9 cellular contexts compared by ENCODE assay signal in genomic region chr14:32259368-32260013, GRCh38. TPM values are rescaled to one million over a fixed set of nuclear protein-coding genes. Genes with fewer than 3 reads are reported as not detected.
DNase-seq lines count a peak whose midpoint lies in the region; ATAC-seq and TF ChIP-seq lines count a peak whose summit lies in the region.
"Had no signal": no experiment of that assay in that cellular context is flagged by ENCODE, and none has a peak within 500 bp of the region (broad histone marks: within the 10 kb centered on the region; RNA-seq: fewer than 3 reads in every experiment).

No MANE protein-coding gene starts in this region.

- intact Hi-C loops in left lung (cut with DNase I), result no loop called here

- CTCF ChIA-PET in GM10248 (lab: Yijun Ruan, JAX), result interaction anchor here (0.9 to 2.1 kb wide), 15 partner anchors 9 to 905 kb away, joined by 3 to 13 read pairs (median 4); no protein-coding TSS in a partner anchor

- H3K4me1 ChIP-seq in left lung, result no peaks in the 10 kb centered on the region

- no peaks in the 10 kb centered on the region for H3K27me3 ChIP-seq in left lung

- POLR2A ChIA-PET in GM10248 (lab: Yijun Ruan, JAX), result no interaction called here

- H3K4me3 ChIP-seq in left lung, result no peak overlapping the region

- peak; percentile 91 for ATAC-seq in GM19463 (IDR thresholded peaks at IDR 0.05; ENCODE audit: unreplicated experiment)
- peak; percentile 67 for ATAC-seq in HG03280 (IDR thresholded peaks at IDR 0.05; ENCODE audit: unreplicated experiment)
- no peak for ATAC-seq in left lung

- DNase-seq in GM10248 (ENCODE audit: extremely low spot score) (peak; percentile 42), T1000 (lab: John Stamatoyannopoulos, UW) (peak; percentile 14), kidney tubule cell (ENCODE audit: low spot score) (peak; percentile 79), NCI-H1092 (lab: John Stamatoyannopoulos, UW) (no peak), NCI-H748 treated with DMSO at 0.1 percent for 48 hours (lab: John Stamatoyannopoulos, UW) (no peak), left lung (no peak)

- peaks cover 0 to 15% of the 10 kb centered on the region in 2 donors for H3K9me3 ChIP-seq in left lung

- TF ChIP-seq CTCF in GM10248 (IDR thresholded peaks at IDR 0.05; ENCODE audit: control extremely low read depth, extremely low read depth, low read depth, missing control alignments) (no peak), left lung (IDR thresholded peaks at IDR 0.05) (no peak)

- H3K27ac ChIP-seq in left lung, result no peak overlapping the region

- H3K36me3 ChIP-seq in left lung, result no peaks in the 10 kb centered on the region

RNA-seq across cellular contexts. Expression of gene RNU6-8, which starts 56.4 kb away (rescaled TPM):
- not detected for total RNA-seq in left lung
- total RNA-seq: T-helper 1 cell treated with Interleukin-12 subunit alpha and Interleukin-12 subunit beta and Interleukin-4 antibody, amounts not matched to agents 30 ng/mL and 1 ng/mL, for 36 hours had no signal

RNA-seq across cellular contexts. Expression of gene RNU6-7, which starts 57.6 kb away (rescaled TPM):
- total RNA-seq in left lung, result not detected
- total RNA-seq: T-helper 1 cell treated with Interleukin-12 subunit alpha and Interleukin-12 subunit beta and Interleukin-4 antibody, amounts not matched to agents 30 ng/mL and 1 ng/mL, for 36 hours had no signal

Comparison
In these comparisons a context has a peak if more than half of its experiments do, and no peak if none do; other contexts are left out.
1. DNase-seq: peak in GM10248 (single experiment), T1000 (single experiment) and kidney tubule cell (single experiment); none in NCI-H1092 (single experiment), NCI-H748 treated with DMSO at 0.1 percent for 48 hours (single experiment) and left lung (0 of 2).